ENCODE assay signal across 8 cellular contexts in genomic region chr17:1484586-1485310, GRCh38.
DNase-seq lines count a peak whose midpoint lies in the region; ATAC-seq, FAIRE-seq and TF ChIP-seq lines count a peak whose summit lies in the region.

No MANE protein-coding gene starts in this region.

- no peaks in the 10 kb centered on the region for H3K27me3 ChIP-seq in RWPE2 (ENCODE audit: insufficient read depth, poor library complexity, severe bottlenecking)

- no peaks in the 10 kb centered on the region for H3K9me3 ChIP-seq in RWPE2 (ENCODE audit: severe bottlenecking)

- peak; percentile 71 for FAIRE-seq in islet of Langerhans (lab: Jason Lieb, UNC)

- peaks cover 16% of the 10 kb centered on the region for H3K4me1 ChIP-seq in RWPE2 (ENCODE audit: insufficient read depth, poor library complexity, severe bottlenecking)

- peak overlapping the region; percentile 64 for H3K4me3 ChIP-seq in RWPE2 (ENCODE audit: severe bottlenecking)

- peak; percentile 44 for ATAC-seq in GM18502 (IDR thresholded peaks at IDR 0.05; ENCODE audit: poor library complexity, unreplicated experiment)
- peak; percentile 35 for ATAC-seq in HG03442 (IDR thresholded peaks at IDR 0.05; ENCODE audit: unreplicated experiment)
- peak; percentile 35 for ATAC-seq in RWPE2 (ENCODE audit: low read depth)
- no peak for ATAC-seq in GM18858 (IDR thresholded peaks at IDR 0.05; ENCODE audit: unreplicated experiment)

- no peak for TF ChIP-seq CTCF in RWPE2 (IDR thresholded peaks at IDR 0.05; ENCODE audit: poor library complexity, severe bottlenecking)

- DNase-seq in ACHN: peak; percentile 56
- DNase-seq in RWPE2 (ENCODE audit: low spot score): no peak
- peak; percentile 63 for DNase-seq in astrocyte of the hippocampus (ENCODE audit: low read depth, low spot score)
- peak; percentile 32 to 56 for DNase-seq in stimulated activated CD8-positive, alpha-beta memory T cell treated with anti-CD3 and anti-CD28 coated beads, Interleukin-7, amount 100 ng/mL, for 4 hours (ENCODE audit: low read depth in 2 of 2)

- in situ Hi-C loops in ACHN (cut with HindIII; ENCODE audit: low pct_ligation_motif_present, low pct_unique_long_range_greater_than_20kb, low sequenced_read_pairs): no loop called here

- H3K27ac ChIP-seq in RWPE2 (ENCODE audit: poor library complexity, severe bottlenecking): peak overlapping the region; percentile 93

- peaks cover 33% of the 10 kb centered on the region for H3K36me3 ChIP-seq in RWPE2 (ENCODE audit: low read depth)
